Comparison of ENCODE assay signal across 41 cellular contexts in genomic region chr5:6387970-6388369, GRCh38.
"Had no signal": no experiment of that assay in that cellular context is flagged by ENCODE, and none has a peak within 500 bp of the region (broad histone marks: within the 10 kb centered on the region; RNA-seq: fewer than 3 reads in every experiment).

No MANE protein-coding gene starts in this region.

- H3K36me3 Mint-ChIP-seq: activated naive CD4-positive, alpha-beta T cell treated with anti-CD3 and anti-CD28 coated beads, Interleukin-2, amount 10 ng/mL, durations not matched to agents 7 days and 5 days; activated naive CD4-positive, alpha-beta T cell treated with anti-CD3 and anti-CD28 coated beads, Interleukin-2, amount 50 U/mL, for 72 hours; activated naive CD8-positive, alpha-beta T cell; activated naive CD8-positive, alpha-beta T cell treated with anti-CD3 and anti-CD28 coated beads for 36 hours; activated naive CD8-positive, alpha-beta T cell treated with anti-CD3 and anti-CD28 coated beads, Interleukin-2, amount 10 ng/mL, durations not matched to agents 7 days and 5 days; brain had no signal

- ATAC-seq: activated naive CD4-positive, alpha-beta T cell treated with anti-CD3 and anti-CD28 coated beads, Interleukin-2, amount 50 U/mL, for 72 hours; activated naive CD8-positive, alpha-beta T cell treated with anti-CD3 and anti-CD28 coated beads, Interleukin-2, amount 50 U/mL, for 24 hours; activated T-cell treated with anti-CD3 and anti-CD28 coated beads, Interleukin-2, amount 50 U/mL, for 4 hours; activated T-cell treated with anti-CD3 and anti-CD28 coated beads, Interleukin-2, amount 50 U/mL, for 72 hours; activated T-helper 17 cell treated with anti-CD3 and anti-CD28 coated beads, Interleukin-2, amount 50 U/mL, for 72 hours; body of pancreas had no signal

- H3K4me3 Mint-ChIP-seq: activated naive CD4-positive, alpha-beta T cell treated with anti-CD3 and anti-CD28 coated beads for 36 hours; activated naive CD4-positive, alpha-beta T cell treated with anti-CD3 and anti-CD28 coated beads, Interleukin-2, amount 10 ng/mL, durations not matched to agents 7 days and 5 days; activated naive CD4-positive, alpha-beta T cell treated with anti-CD3 and anti-CD28 coated beads, Interleukin-2, amount 50 U/mL, for 24 hours; activated naive CD8-positive, alpha-beta T cell; activated naive CD8-positive, alpha-beta T cell treated with anti-CD3 and anti-CD28 coated beads for 36 hours; activated naive CD8-positive, alpha-beta T cell treated with anti-CD3 and anti-CD28 coated beads, Interleukin-2, amount 10 ng/mL, durations not matched to agents 7 days and 5 days; activated naive CD8-positive, alpha-beta T cell treated with anti-CD3 and anti-CD28 coated beads, Interleukin-2, amount 50 U/mL, for 24 hours; activated T-cell treated with anti-CD3 and anti-CD28 coated beads, Interleukin-2, amount 50 U/mL, for 24 hours; activated T-cell treated with anti-CD3 and anti-CD28 coated beads, Interleukin-2, amount 50 U/mL, for 4 hours; activated T-cell treated with anti-CD3 and anti-CD28 coated beads, Interleukin-2, amount 50 U/mL, for 72 hours; activated T-helper 1 cell treated with anti-CD3 and anti-CD28 coated beads, Interleukin-12 subunit alpha, Interleukin-12 subunit beta, Interleukin-2, Interleukin-4 antibody, amounts not matched to agents 30 ng/mL and 10 ng/mL and 1 ng/mL, durations not matched to agents 14 hours and 24 hours and 36 hours; activated T-helper 17 cell treated with anti-CD3 and anti-CD28 coated beads, Interleukin-2, amount 50 U/mL, for 72 hours; brain; central memory CD8-positive, alpha-beta T cell had no signal

- H3K4me1 Mint-ChIP-seq: activated naive CD4-positive, alpha-beta T cell treated with anti-CD3 and anti-CD28 coated beads, Interleukin-2, amount 50 U/mL, for 24 hours; activated naive CD8-positive, alpha-beta T cell treated with anti-CD3 and anti-CD28 coated beads for 36 hours; activated naive CD8-positive, alpha-beta T cell treated with anti-CD3 and anti-CD28 coated beads, Interleukin-2, amount 10 ng/mL, durations not matched to agents 7 days and 5 days; activated naive CD8-positive, alpha-beta T cell treated with anti-CD3 and anti-CD28 coated beads, Interleukin-2, amount 50 U/mL, for 24 hours; activated T-helper 17 cell treated with anti-CD3 and anti-CD28 coated beads, Interleukin-2, amount 50 U/mL, for 72 hours; central memory CD8-positive, alpha-beta T cell had no signal

- FAIRE-seq: astrocyte, bronchial epithelial cell had no signal

- H3K4me1 ChIP-seq: adrenal gland, ascending aorta, body of pancreas, breast epithelium had no signal

- H3K4me3 ChIP-seq: adrenal gland, ascending aorta, body of pancreas, breast epithelium, cardiac muscle cell had no signal

- DNase-seq: activated effector memory CD4-positive, alpha-beta T cell treated with anti-CD3 and anti-CD28 coated beads, Interleukin-2, amount 50 U/mL, for 16 hours; activated effector memory CD4-positive, alpha-beta T cell treated with Interleukin-2 at 50 U/mL for 16 hours; activated gamma-delta T cell; activated gamma-delta T cell treated with Interleukin-2 at 50 U/mL for 16 hours; activated naive CD4-positive, alpha-beta T cell; activated naive CD4-positive, alpha-beta T cell treated with anti-CD3 and anti-CD28 coated beads for 36 hours; activated naive CD4-positive, alpha-beta T cell treated with anti-CD3 and anti-CD28 coated beads, Interleukin-2, amount 10 ng/mL, durations not matched to agents 7 days and 5 days; activated naive CD4-positive, alpha-beta T cell treated with anti-CD3 and anti-CD28 coated beads, Interleukin-2, amount 50 U/mL, for 16 hours; activated naive CD4-positive, alpha-beta T cell treated with Interleukin-2 at 50 U/mL for 16 hours; activated naive CD8-positive, alpha-beta T cell treated with anti-CD3 and anti-CD28 coated beads for 36 hours; activated naive CD8-positive, alpha-beta T cell treated with anti-CD3 and anti-CD28 coated beads, Interleukin-2, amount 10 ng/mL, durations not matched to agents 7 days and 5 days; activated naive CD8-positive, alpha-beta T cell treated with anti-CD3 and anti-CD28 coated beads, Interleukin-2, amount 50 U/mL, for 24 hours; activated T-cell treated with anti-CD3 and anti-CD28 coated beads for 4 hours; activated T-cell treated with anti-CD3 and anti-CD28 coated beads, Interleukin-2, amount 50 U/mL, for 1 hour; activated T-cell treated with anti-CD3 and anti-CD28 coated beads, Interleukin-2, amount 50 U/mL, for 24 hours; activated T-cell treated with anti-CD3 and anti-CD28 coated beads, Interleukin-2, amount 50 U/mL, for 4 hours; activated T-cell treated with anti-CD3 and anti-CD28 coated beads, Interleukin-2, amount 50 U/mL, for 48 hours; activated T-cell treated with anti-CD3 and anti-CD28 coated beads, Interleukin-2, amount 50 U/mL, for 72 hours; adrenal gland; amniotic stem cell; amygdala; anterior cingulate cortex; aorta; body of pancreas; brain microvascular endothelial cell; caudate nucleus; central memory CD4-positive, alpha-beta T cell; cerebellar nuclear complex had no signal

- H3K9me3 Mint-ChIP-seq: activated naive CD4-positive, alpha-beta T cell treated with anti-CD3 and anti-CD28 coated beads for 36 hours; activated naive CD4-positive, alpha-beta T cell treated with anti-CD3 and anti-CD28 coated beads, Interleukin-2, amount 10 ng/mL, durations not matched to agents 7 days and 5 days; activated naive CD4-positive, alpha-beta T cell treated with anti-CD3 and anti-CD28 coated beads, Interleukin-2, amount 50 U/mL, for 24 hours; activated naive CD8-positive, alpha-beta T cell treated with anti-CD3 and anti-CD28 coated beads for 36 hours; activated naive CD8-positive, alpha-beta T cell treated with anti-CD3 and anti-CD28 coated beads, Interleukin-2, amount 50 U/mL, for 24 hours; activated T-cell treated with anti-CD3 and anti-CD28 coated beads, Interleukin-2, amount 50 U/mL, for 24 hours; activated T-cell treated with anti-CD3 and anti-CD28 coated beads, Interleukin-2, amount 50 U/mL, for 4 hours; activated T-helper 17 cell treated with anti-CD3 and anti-CD28 coated beads, Interleukin-2, amount 50 U/mL, for 72 hours; central memory CD8-positive, alpha-beta T cell had no signal

- H3K36me3 ChIP-seq: adrenal gland, ascending aorta, brain microvascular endothelial cell, breast epithelium, cardiac muscle cell had no signal

- H3K27ac ChIP-seq: adrenal gland, ascending aorta, body of pancreas, brain microvascular endothelial cell, breast epithelium, cardiac muscle cell had no signal

- H3K9me3 ChIP-seq: adrenal gland, ascending aorta, body of pancreas, breast epithelium had no signal

- H3K27ac Mint-ChIP-seq: activated naive CD4-positive, alpha-beta T cell treated with anti-CD3 and anti-CD28 coated beads for 36 hours; activated naive CD4-positive, alpha-beta T cell treated with anti-CD3 and anti-CD28 coated beads, Interleukin-2, amount 10 ng/mL, durations not matched to agents 7 days and 5 days; activated naive CD4-positive, alpha-beta T cell treated with anti-CD3 and anti-CD28 coated beads, Interleukin-2, amount 50 U/mL, for 24 hours; activated naive CD4-positive, alpha-beta T cell treated with anti-CD3 and anti-CD28 coated beads, Interleukin-2, amount 50 U/mL, for 72 hours; activated naive CD8-positive, alpha-beta T cell; activated naive CD8-positive, alpha-beta T cell treated with anti-CD3 and anti-CD28 coated beads for 36 hours; activated naive CD8-positive, alpha-beta T cell treated with anti-CD3 and anti-CD28 coated beads, Interleukin-2, amount 10 ng/mL, durations not matched to agents 7 days and 5 days; activated naive CD8-positive, alpha-beta T cell treated with anti-CD3 and anti-CD28 coated beads, Interleukin-2, amount 50 U/mL, for 24 hours; activated T-cell treated with anti-CD3 and anti-CD28 coated beads, Interleukin-2, amount 50 U/mL, for 24 hours; activated T-cell treated with anti-CD3 and anti-CD28 coated beads, Interleukin-2, amount 50 U/mL, for 72 hours; activated T-helper 1 cell treated with anti-CD3 and anti-CD28 coated beads, Interleukin-12 subunit alpha, Interleukin-12 subunit beta, Interleukin-2, Interleukin-4 antibody, amounts not matched to agents 30 ng/mL and 10 ng/mL and 1 ng/mL, durations not matched to agents 14 hours and 24 hours and 36 hours; activated T-helper 17 cell treated with anti-CD3 and anti-CD28 coated beads, Interleukin-2, amount 50 U/mL, for 72 hours; activated T-helper 2 cell treated with anti-CD3 and anti-CD28 coated beads, Interferon-gamma antibody, Interleukin-2, Interleukin-4, amounts not matched to agents 10 μg/mL and 5 μg/mL and 100 μg/mL, durations not matched to agents 14 hours and 24 hours and 36 hours; brain had no signal

- H3K27me3 ChIP-seq: adrenal gland, ascending aorta, body of pancreas, brain microvascular endothelial cell, cardiac muscle cell had no signal
